Comparison of ENCODE assay signal across 14 cellular contexts in the genomic region with DNA sequence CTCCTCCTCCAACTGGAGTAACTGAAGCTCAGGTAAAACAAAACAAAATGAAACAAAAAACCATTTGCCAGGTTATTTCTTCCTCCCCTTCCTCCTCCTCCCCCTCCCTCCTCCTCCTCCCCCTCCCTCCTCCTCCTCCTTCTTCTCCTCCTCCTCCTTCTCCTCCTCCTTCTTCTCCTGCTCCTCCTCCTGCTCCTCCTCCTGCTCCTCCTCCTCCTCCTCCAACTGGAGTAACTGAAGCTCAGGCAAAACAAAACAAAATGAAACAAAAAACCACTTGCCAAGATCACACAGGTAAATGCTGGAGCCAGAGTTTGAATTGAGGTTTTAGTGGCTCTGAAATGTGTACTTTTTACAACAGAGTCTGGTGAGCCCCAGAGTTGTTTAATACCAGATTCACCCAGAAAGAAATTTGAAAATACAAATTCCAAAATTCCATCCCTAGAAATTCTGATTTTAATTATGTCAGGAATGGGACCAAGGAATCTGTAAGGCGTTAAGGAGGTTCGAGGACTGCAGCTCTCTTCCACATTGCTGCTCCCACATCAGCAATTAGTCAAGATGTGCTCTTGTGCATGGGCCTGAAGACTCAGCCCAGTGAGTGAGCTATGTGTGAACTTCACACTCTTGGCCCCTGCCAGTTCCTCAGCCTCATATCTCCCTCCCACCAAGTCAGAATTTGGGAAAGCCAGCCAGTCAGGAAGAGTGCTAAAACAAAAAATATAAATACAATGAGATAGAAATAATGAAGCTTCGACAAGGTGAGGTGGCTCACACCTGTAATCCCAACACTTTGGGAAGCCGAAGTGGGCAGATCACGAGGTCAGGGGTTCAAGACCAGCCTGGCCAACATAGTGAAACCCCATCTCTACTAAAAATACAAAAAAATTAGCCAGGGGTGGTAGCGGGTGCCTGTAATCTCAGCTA. TPM values are rescaled to one million over a fixed set of nuclear protein-coding genes. Genes with fewer than 3 reads are reported as not detected.
A peak's percentile ranks its signal among the peaks of the same experiment; 100 is the strongest.
DNase-seq lines count a peak whose midpoint lies in the region; ATAC-seq, FAIRE-seq and TF ChIP-seq lines count a peak whose summit lies in the region.
"Had no signal": no experiment of that assay in that cellular context is flagged by ENCODE, and none has a peak within 500 bp of the region (broad histone marks: within the 10 kb centered on the region; RNA-seq: fewer than 3 reads in every experiment).

No MANE protein-coding gene starts in this region.

- H3K27me3 ChIP-seq in A673 (replicated peaks; ENCODE audit: insufficient read depth, low read depth, low read length, poor library complexity): no peaks in the 10 kb centered on the region
- H3K27me3 ChIP-seq in astrocyte (ENCODE audit: insufficient read depth, low read length): no peaks in the 10 kb centered on the region
- H3K27me3 ChIP-seq: BE2C had no signal

- CTCF ChIA-PET in A673 (lab: Charles Lee): no interaction called here
- CTCF ChIA-PET in HEK293 (lab: Yijun Ruan, JAX): interaction anchor here (0.6 to 1.2 kb wide), 2 partner anchors 20 to 1449 kb away, joined by 3 to 4 read pairs; no protein-coding TSS in a partner anchor

- H4K20me1 ChIP-seq in astrocyte (ENCODE audit: insufficient read depth, low read length): no peaks in the 10 kb centered on the region

- no peaks in the 10 kb centered on the region for H3K36me3 ChIP-seq in A673 (ENCODE audit: insufficient read depth, low read length, poor library complexity, severe bottlenecking)
- H3K36me3 ChIP-seq in HEK293 (ENCODE audit: control insufficient read depth in 2 of 2, insufficient read depth in 1 of 2, low read length in 2 of 2): no peaks in the 10 kb centered on the region
- no peaks in the 10 kb centered on the region for H3K36me3 ChIP-seq in astrocyte (ENCODE audit: insufficient read depth, low read length)
- H3K36me3 ChIP-seq: BE2C had no signal

- no peak overlapping the region for H3K4me3 ChIP-seq in A673 (ENCODE audit: low read depth, low read length, poor library complexity, severe bottlenecking)
- no peak overlapping the region for H3K4me3 ChIP-seq in HEK293 (ENCODE audit: low read depth, low read length)
- no peak overlapping the region for H3K4me3 ChIP-seq in astrocyte (ENCODE audit: insufficient read depth, low read depth, low read length)

- H3K4me1 Mint-ChIP-seq in astrocyte (ENCODE audit: low read depth, unreplicated experiment): no peaks in the 10 kb centered on the region

- H3K9me3 ChIP-seq in A673 (ENCODE audit: low read depth, low read length, poor library complexity, severe bottlenecking): no peaks in the 10 kb centered on the region
- no peaks in the 10 kb centered on the region for H3K9me3 ChIP-seq in HEK293 (ENCODE audit: control insufficient read depth, insufficient read depth, low read depth, low read length)
- no peaks in the 10 kb centered on the region for H3K9me3 ChIP-seq in astrocyte (ENCODE audit: insufficient read depth, low read depth, low read length)
- H3K9me3 ChIP-seq: BE2C had no signal

- no peak for ATAC-seq in GM18502 (IDR thresholded peaks at IDR 0.05; ENCODE audit: poor library complexity, unreplicated experiment)

- DNase-seq in A673 (ENCODE audit: low spot score) (peak; percentile 34), astrocyte (ENCODE audit: low read depth) (peak; percentile 11), iris pigment epithelial cell (ENCODE audit: low read depth) (peak; percentile 22), GM19240 (ENCODE audit: insufficient read length, low spot score) (no peak), activated T-cell treated with anti-CD3 and anti-CD28 coated beads for 4 hours (no peak)
- DNase-seq in stimulated activated CD4-positive, alpha-beta T cell treated with anti-CD3 and anti-CD28 coated beads, Interleukin-12 subunit alpha, Interleukin-12 subunit beta, amount 100 ng/mL, for 4 hours: no peak
- DNase-seq: activated B cell treated with CpG ODN at 0.5 μM for 24 hours; activated effector memory CD4-positive, alpha-beta T cell treated with Interleukin-2 at 50 U/mL for 16 hours; BE2C; midbrain; NCI-H1930 had no signal

- H3K9ac ChIP-seq in astrocyte (ENCODE audit: low read length): no peak overlapping the region

- H3K4me1 ChIP-seq in A673 (ENCODE audit: insufficient read depth, low read length, poor library complexity, severe bottlenecking): no peaks in the 10 kb centered on the region
- no peaks in the 10 kb centered on the region for H3K4me1 ChIP-seq in HEK293 (ENCODE audit: control insufficient read depth, insufficient read depth, low read length)
- H3K4me1 ChIP-seq in astrocyte (ENCODE audit: insufficient read depth, low read length): no peaks in the 10 kb centered on the region
- H3K4me1 ChIP-seq: BE2C had no signal

- H3K4me3 Mint-ChIP-seq in astrocyte (ENCODE audit: unreplicated experiment): no peak overlapping the region
- H3K4me3 Mint-ChIP-seq: activated B cell treated with CpG ODN at 0.5 μM for 24 hours; central memory CD8-positive, alpha-beta T cell had no signal

- POLR2A ChIA-PET in A673 (lab: Charles Lee; ENCODE audit: low non-redundant PET) (no interaction called here), HEK293 (lab: Yijun Ruan, JAX) (interaction anchor here (0.6 to 1.8 kb wide), 2 partner anchors 31 to 33 kb away, joined by 11 read pairs; a partner anchor contains a TSS)

- H3K36me3 Mint-ChIP-seq in astrocyte (ENCODE audit: low read depth, unreplicated experiment): no peaks in the 10 kb centered on the region

- H3K27ac ChIP-seq in A673 (ENCODE audit: low read depth, low read length, poor library complexity, severe bottlenecking) (no peak overlapping the region), HEK293 (ENCODE audit: extremely low read depth, low read depth, low read length) (no peak overlapping the region), astrocyte (ENCODE audit: low read depth, low read length) (no peak overlapping the region)

- H3K27ac Mint-ChIP-seq in astrocyte (ENCODE audit: unreplicated experiment): no peak overlapping the region
- H3K27ac Mint-ChIP-seq: activated B cell treated with CpG ODN at 0.5 μM for 24 hours had no signal

- TF ChIP-seq CTCF in A673 (conservative IDR thresholded peaks at IDR 0.05; ENCODE audit: low read depth, low read length) (no peak), HEK293 (tag by site-specific recombination; IDR thresholded peaks at IDR 0.05) (no peak), astrocyte (IDR thresholded peaks at IDR 0.05; ENCODE audit: insufficient read depth, low read depth, low read length) (no peak)

- peak overlapping the region; percentile 14 for H3K4me2 ChIP-seq in astrocyte (ENCODE audit: low read length)

- no peaks in the 10 kb centered on the region for H3K79me2 ChIP-seq in astrocyte (ENCODE audit: insufficient read depth, low read length)

- no peaks in the 10 kb centered on the region for H3K9me3 Mint-ChIP-seq in astrocyte (ENCODE audit: unreplicated experiment)
- H3K9me3 Mint-ChIP-seq: activated B cell treated with CpG ODN at 0.5 μM for 24 hours; central memory CD8-positive, alpha-beta T cell had no signal

- H3K27me3 Mint-ChIP-seq in astrocyte (ENCODE audit: low read depth, unreplicated experiment): peaks cover 6% of the 10 kb centered on the region

- intact Hi-C loops in A673 (cut with micrococcal nuclease; ENCODE audit: unreplicated experiment): no loop called here

- no TSS peak for BruUV-seq in A673 (replicated peaks; lab: Mats Ljungman, UMichigan)

- FAIRE-seq in astrocyte (lab: Jason Lieb, UNC): no peak

- no peak overlapping the region for H2AFZ ChIP-seq in astrocyte (ENCODE audit: low read depth, low read length)

TF ChIP-seq in HEK293, 187 proteins besides CTCF, POLR2A, EP300 and RAD21:
- TF ChIP-seq BCL11A (tag by site-specific recombination; IDR thresholded peaks at IDR 0.05; ENCODE audit: low read depth) (no peak), ZNF114 (tag by site-specific recombination; IDR thresholded peaks at IDR 0.05) (no peak), ZNF223 (tag by site-specific recombination; IDR thresholded peaks at IDR 0.05) (no peak), ZBTB8A (tag by site-specific recombination; IDR thresholded peaks at IDR 0.05) (no peak), EGR2 (tag by site-specific recombination; IDR thresholded peaks at IDR 0.05; ENCODE audit: low read depth) (peak; percentile 37; the same call in 1 of the 2 replicates), ZNF571 (tag by site-specific recombination; IDR thresholded peaks at IDR 0.05) (no peak)

RNA-seq across cellular contexts. Expression of a gene that starts 31.6 kb away (rescaled TPM):
- total RNA-seq in A673 (2021): 40.6 and 52.1 TPM in 2 replicates
- total RNA-seq in astrocyte: 43.2 and 43.3 TPM in 2 replicates

RNA-seq across cellular contexts. Expression of a gene that starts 50.1 kb away (rescaled TPM):
- total RNA-seq in A673 (2021) (34.2 and 38.5 TPM in 2 replicates), astrocyte (24.0 and 27.2 TPM in 2 replicates)

Comparison
In these comparisons a context has a peak if more than half of its experiments do, and no peak if none do; other contexts are left out.
1. DNase-seq: peak in A673 (single experiment), astrocyte (single experiment) and iris pigment epithelial cell (single experiment); none in stimulated activated CD4-positive, alpha-beta T cell treated with anti-CD3 and anti-CD28 coated beads, Interleukin-12 subunit alpha, Interleukin-12 subunit beta, amount 100 ng/mL, for 4 hours (single experiment), GM19240 (single experiment) and activated T-cell treated with anti-CD3 and anti-CD28 coated beads for 4 hours (single experiment).